In the genomic region with DNA sequence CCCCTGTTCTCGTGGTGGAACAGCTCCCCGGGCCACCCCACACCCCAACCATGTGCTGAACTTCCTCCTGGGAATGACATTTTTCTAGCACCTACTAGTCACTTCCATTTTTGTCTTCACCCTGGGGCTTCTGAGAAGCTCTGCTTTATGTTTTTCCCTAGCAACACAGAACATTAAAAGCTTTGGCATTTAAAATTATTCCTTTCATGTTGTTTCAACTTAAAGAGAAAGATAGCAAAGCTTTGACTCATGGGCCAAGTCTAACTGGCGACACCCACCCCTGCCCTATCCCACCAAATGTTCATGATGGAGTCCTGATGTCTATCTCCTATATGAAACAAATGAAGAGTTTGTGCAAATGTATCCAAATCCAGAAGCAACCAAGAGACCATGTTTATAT, we compare ENCODE assay signal across 14 cellular contexts. TPM values are rescaled to one million over a fixed set of nuclear protein-coding genes. Genes with fewer than 3 reads are reported as not detected.
DNase-seq lines count a peak whose midpoint lies in the region; ATAC-seq, FAIRE-seq and TF ChIP-seq lines count a peak whose summit lies in the region.
"Had no signal": no experiment of that assay in that cellular context is flagged by ENCODE, and none has a peak within 500 bp of the region (broad histone marks: within the 10 kb centered on the region; RNA-seq: fewer than 3 reads in every experiment).

No MANE protein-coding gene starts in this region.

- WGBS in IMR-90 (ENCODE audit: extremely low coverage in 2 of 2, insufficient read length in 1 of 2), 2 experiments = no CpG with 5 or more reads among the region's 3 CpGs
- WGBS in smooth muscle cell (ENCODE audit: low lambda C conversion rate) = 44% methylated on average over 3 of the region's 3 CpGs
- WGBS in HepG2 (ENCODE audit: low lambda C conversion rate) = 22% methylated on average over 3 of the region's 3 CpGs

- H3K14ac ChIP-seq in IMR-90 (replicated peaks; ENCODE audit: low read depth, low read length) = no peak overlapping the region

- no peak for FAIRE-seq in HepG2 (lab: Jason Lieb, UNC)
- FAIRE-seq: A204.1, GM12878 had no signal

- no peak overlapping the region for H3K56ac ChIP-seq in IMR-90 (ENCODE audit: extremely low read depth, insufficient read depth, low read length)

- DNase-seq in EH (ENCODE audit: low read depth) (peak; percentile 71), IMR-90 (peak; percentile 51), fibroblast of the aortic adventitia (ENCODE audit: low read depth) (peak; percentile 36), smooth muscle cell (lab: John Stamatoyannopoulos, UW; ENCODE audit: unreplicated experiment) (no peak), NCI-H69 (lab: John Stamatoyannopoulos, UW) (no peak), HepG2 (ENCODE audit: low spot score) (no peak)
- DNase-seq in activated CD4-positive, alpha-beta T cell treated with anti-CD3 and anti-CD28 coated beads for 4 hours = no peak
- DNase-seq: CD8-positive, alpha-beta T cell; COR-L47; DND-41; H7 had no signal

- H2AFZ ChIP-seq in IMR-90 (replicated peaks; ENCODE audit: low read length, poor library complexity) = no peak overlapping the region
- no peak overlapping the region for H2AFZ ChIP-seq in smooth muscle cell (ENCODE audit: low read depth)
- H2AFZ ChIP-seq in HepG2 (ENCODE audit: low read length) = no peak overlapping the region
- H2AFZ ChIP-seq: GM23338 had no signal

- in situ Hi-C loops in IMR-90 (cut with MboI; ENCODE audit: low sequenced_read_pairs) = loop anchor here (25.0 kb wide), 2 partner anchors 432 to 882 kb away; no protein-coding TSS in a partner anchor
- in situ Hi-C loops in HepG2 (cut with HindIII; ENCODE audit: extremely low pct_ligation_motif_present, low pct_unique_long_range_greater_than_20kb) = no loop called here

- H3K9me3 ChIP-seq in IMR-90 (ENCODE audit: control insufficient read depth, insufficient read depth, low read length) (peaks cover 10% of the 10 kb centered on the region), smooth muscle cell (replicated peaks; ENCODE audit: low read depth) (no peaks in the 10 kb centered on the region), HepG2 (ENCODE audit: low read length) (peaks cover 32% of the 10 kb centered on the region)

- H3K18ac ChIP-seq in IMR-90 (ENCODE audit: low read depth, low read length) = no peak overlapping the region; the same call in 1 of the 2 replicates

- H3K9ac ChIP-seq in IMR-90 (ENCODE audit: low read depth, low read length) = no peak overlapping the region
- no peak overlapping the region for H3K9ac ChIP-seq in smooth muscle cell (ENCODE audit: low read depth)
- H3K9ac ChIP-seq in HepG2 (ENCODE audit: insufficient read depth, low read depth, low read length) = no peak overlapping the region

- POLR2A ChIA-PET in IMR-90 (lab: Charles Lee; ENCODE audit: unreplicated experiment) (no interaction called here), HepG2 (lab: Yijun Ruan, JAX) (no interaction called here)

- no peak overlapping the region for H2BK15ac ChIP-seq in IMR-90 (ENCODE audit: low read depth, low read length)

- H3K4ac ChIP-seq in IMR-90 (ENCODE audit: low read depth, low read length) = no peak overlapping the region

- intact Hi-C loops in IMR-90 (cut with micrococcal nuclease) = no loop called here
- intact Hi-C loops in HepG2 (cut with micrococcal nuclease; ENCODE audit: unreplicated experiment) = no loop called here

- H2BK120ac ChIP-seq in IMR-90 (ENCODE audit: low read depth, low read length) = no peak overlapping the region

- H3F3A ChIP-seq in smooth muscle cell (ENCODE audit: low read depth) = no peaks in the 10 kb centered on the region

- peaks cover 4% of the 10 kb centered on the region; the same call in 1 of the 2 replicates for H3K36me3 ChIP-seq in IMR-90 (ENCODE audit: control insufficient read depth, insufficient read depth, low read length)
- no peaks in the 10 kb centered on the region for H3K36me3 ChIP-seq in smooth muscle cell (ENCODE audit: low read depth)
- H3K36me3 ChIP-seq in HepG2 (replicated peaks in 1 of 2; ENCODE audit: control insufficient read depth in 1 of 2, insufficient read depth in 2 of 2, low read length in 2 of 2) = no peaks in the 10 kb centered on the region

- H3K4me3 ChIP-seq in IMR-90 (ENCODE audit: insufficient read depth, low read depth, low read length) (no peak overlapping the region), fibroblast of the aortic adventitia (ENCODE audit: low read depth, low read length) (no peak overlapping the region), smooth muscle cell (no peak overlapping the region), HepG2 (replicated peaks in 1 of 3; ENCODE audit: insufficient read depth in 1 of 3, low read depth in 2 of 3, low read length in 3 of 3) (no peak overlapping the region)
- H3K4me3 ChIP-seq: GM12878, GM23338 had no signal

- H3K79me1 ChIP-seq in IMR-90 (ENCODE audit: low read depth in 1 of 2, low read length in 2 of 2) = no peaks in the 10 kb centered on the region

- no peak overlapping the region for H4K5ac ChIP-seq in IMR-90 (ENCODE audit: low read depth, low read length)

- peak overlapping the region; percentile 31; the same call in 1 of the 2 replicates for H4K91ac ChIP-seq in IMR-90 (ENCODE audit: insufficient read depth, low read depth, low read length)

- CTCF ChIA-PET in IMR-90 (lab: Yijun Ruan, JAX) (interaction anchor here (0.6 kb wide), 1 partner anchor 360 kb away, joined by 3 read pairs; no protein-coding TSS in a partner anchor), HepG2 (lab: Yijun Ruan, JAX; ENCODE audit: low intra/inter-chr PET ratio, low total read pairs) (no interaction called here)

- TF ChIP-seq EP300 in HepG2 (IDR thresholded peaks at IDR 0.05; ENCODE audit: low read depth in 2 of 2, low read length in 2 of 2) (no peak), HepG2 (CRISPR knock-in tag; IDR thresholded peaks at IDR 0.05; ENCODE audit: borderline replicate concordance) (no peak)

- no peak overlapping the region for H3K23ac ChIP-seq in IMR-90 (ENCODE audit: low read depth, low read length)

- peak overlapping the region; percentile 11; the same call in 1 of the 2 replicates for H2AK5ac ChIP-seq in IMR-90 (ENCODE audit: low read depth, low read length)

- dilution Hi-C loops in IMR-90 (cut with HindIII; ENCODE audit: low sequenced_read_pairs, unreplicated experiment) = no loop called here

- H2BK20ac ChIP-seq in IMR-90 (ENCODE audit: low read depth, low read length) = no peak overlapping the region

- H3K4me2 ChIP-seq in IMR-90 (ENCODE audit: low read depth, low read length) (no peak overlapping the region), smooth muscle cell (no peak overlapping the region), HepG2 (ENCODE audit: low read depth, low read length) (no peak overlapping the region)
- H3K4me2 ChIP-seq: GM23338 had no signal

- TF ChIP-seq RAD21 in IMR-90 (IDR thresholded peaks at IDR 0.05; ENCODE audit: low read length) (no peak), HepG2 (CRISPR knock-in tag; IDR thresholded peaks at IDR 0.05) (no peak)

- BruUV-seq in IMR-90 (replicated peaks; lab: Mats Ljungman, UMichigan) = no TSS peak
- BruUV-seq in HepG2 (replicated peaks; lab: Mats Ljungman, UMichigan) = no TSS peak

- TF ChIP-seq POLR2A in IMR-90 (IDR thresholded peaks at IDR 0.05; ENCODE audit: low read depth, low read length) (no peak), HepG2 (IDR thresholded peaks at IDR 0.05; ENCODE audit: insufficient read depth in 1 of 2, low read depth in 2 of 2, low read length in 2 of 2) (no peak)

- H3K79me2 ChIP-seq in smooth muscle cell (ENCODE audit: low read depth) (no peaks in the 10 kb centered on the region), HepG2 (ENCODE audit: insufficient read depth, low read length) (no peaks in the 10 kb centered on the region)

- H4K8ac ChIP-seq in IMR-90 (ENCODE audit: low read depth in 2 of 2, low read length in 2 of 2) = no peak overlapping the region

- H3K27me3 ChIP-seq in IMR-90 (ENCODE audit: control insufficient read depth, insufficient read depth, low read length) (no peaks in the 10 kb centered on the region), smooth muscle cell (ENCODE audit: low read depth) (no peaks in the 10 kb centered on the region), HepG2 (ENCODE audit: control insufficient read depth in 1 of 2, insufficient read depth in 2 of 2, low read length in 2 of 2) (no peaks in the 10 kb centered on the region)

- TF ChIP-seq CTCF in IMR-90 (conservative IDR thresholded peaks at IDR 0.05; ENCODE audit: low read depth, low read length) (no peak), fibroblast of the aortic adventitia (IDR thresholded peaks at IDR 0.05; ENCODE audit: insufficient read depth, low read length) (no peak), smooth muscle cell (IDR thresholded peaks at IDR 0.05; ENCODE audit: borderline replicate concordance, insufficient read depth, poor library complexity, severe bottlenecking) (no peak), HepG2 (CRISPR knock-in tag; IDR thresholded peaks at IDR 0.05) (no peak)

- H4K20me1 ChIP-seq in IMR-90 (ENCODE audit: insufficient read depth, low read length) (no peaks in the 10 kb centered on the region), smooth muscle cell (ENCODE audit: low read depth) (no peaks in the 10 kb centered on the region), HepG2 (ENCODE audit: insufficient read depth, low read length) (no peaks in the 10 kb centered on the region)

- H2AK9ac ChIP-seq in IMR-90 (replicated peaks; ENCODE audit: low read depth, low read length, poor library complexity) = no peak overlapping the region

- no peak overlapping the region for H2BK5ac ChIP-seq in IMR-90 (ENCODE audit: low read depth, low read length, poor library complexity, severe bottlenecking)

- H3K4me1 ChIP-seq in IMR-90 (ENCODE audit: control insufficient read depth, insufficient read depth, low read length) (peaks cover 5% of the 10 kb centered on the region), smooth muscle cell (ENCODE audit: low read depth) (no peaks in the 10 kb centered on the region), HepG2 (ENCODE audit: insufficient read depth, low read length) (no peaks in the 10 kb centered on the region)

- H3K27ac ChIP-seq in IMR-90 (ENCODE audit: insufficient read depth, low read length) (no peak overlapping the region), smooth muscle cell (ENCODE audit: low read depth) (peak overlapping the region; percentile 43), HepG2 (ENCODE audit: extremely low read length, insufficient read depth, low read length) (no peak overlapping the region)

- ATAC-seq in IMR-90 (ENCODE audit: low read depth) (peak; percentile 36), HepG2 (no peak)
- ATAC-seq: CD8-positive, alpha-beta T cell; GM12878; GM23338 had no signal

- H3K9me1 ChIP-seq in IMR-90 (ENCODE audit: insufficient read depth, low read length) = peaks cover 9% of the 10 kb centered on the region; the same call in 1 of the 2 replicates

RNA-seq across cellular contexts. Expression of gene BOD1, which starts 22.4 kb away (rescaled TPM):
- total RNA-seq in IMR-90 (2012; rRNA removed) (71.7 and 74.7 TPM in 2 replicates), fibroblast of the aortic adventitia (ENCODE audit: low replicate concordance) (63.7 and 68.9 TPM in 2 replicates), smooth muscle cell (53.3 and 58.3 TPM in 2 replicates), HepG2 (2016; rRNA removed; fragmentation: Illumina TruSeq; extraction: Trizol) (103 and 107 TPM in 2 replicates)
- polyA plus RNA-seq in IMR-90 (2012; rRNA removed) (48.5 and 57.9 TPM in 2 replicates), smooth muscle cell (51.3 and 56.5 TPM in 2 replicates), HepG2 (2011; rRNA removed) (68.6 and 81.5 TPM in 2 replicates)
- polyA plus RNA-seq in IMR-90 (2012; cell fraction: cytosol; rRNA removed) = 24.1 and 26.3 TPM in 2 replicates
- polyA plus RNA-seq in IMR-90 (2012; cell fraction: nucleus; rRNA removed; ENCODE audit: low replicate concordance) = 36.9 and 116 TPM in 2 replicates
- 294 and 338 TPM in 2 replicates for total RNA-seq in HepG2 (2016; cell fraction: cytosol; rRNA removed; fragmentation: Illumina TruSeq; extraction: Trizol; ENCODE audit: low read depth)
- total RNA-seq in HepG2 (2016; cell fraction: insoluble cytoplasmic fraction; rRNA removed; fragmentation: Illumina TruSeq; extraction: Trizol) = 97.4 and 104 TPM in 2 replicates
- 322 and 357 TPM in 2 replicates for total RNA-seq in HepG2 (2016; cell fraction: membrane; rRNA removed; fragmentation: Illumina TruSeq; extraction: Trizol)
- 52.9 and 56.3 TPM in 2 replicates for total RNA-seq in HepG2 (2016; cell fraction: nucleus; rRNA removed; fragmentation: Illumina TruSeq; extraction: Trizol)
- polyA plus RNA-seq in HepG2 (2011; cell fraction: cytosol; rRNA removed) = 64.4 and 81.3 TPM in 2 replicates
- 46.1 and 59.4 TPM in 2 replicates for polyA plus RNA-seq in HepG2 (2011; cell fraction: nucleus; rRNA removed)
- polyA plus RNA-seq in HepG2 (2012) = 97.1 and 100 TPM in 2 replicates
- polyA plus RNA-seq in HepG2 (2016; cell fraction: cytosol; fragmentation: Illumina TruSeq; extraction: Trizol; ENCODE audit: low read depth) = 345 and 348 TPM in 2 replicates
- 95.3 and 104 TPM in 2 replicates for polyA plus RNA-seq in HepG2 (2016; cell fraction: insoluble cytoplasmic fraction; fragmentation: Illumina TruSeq; extraction: Trizol; ENCODE audit: low read depth)
- polyA plus RNA-seq in HepG2 (2016; cell fraction: membrane; fragmentation: Illumina TruSeq; extraction: Trizol; ENCODE audit: low read depth) = 290 and 313 TPM in 2 replicates
- polyA plus RNA-seq in HepG2 (2016; cell fraction: nucleus; fragmentation: Illumina TruSeq; extraction: Trizol; ENCODE audit: insufficient read depth, low read depth) = 82.4 and 85.5 TPM in 2 replicates
- polyA minus RNA-seq in HepG2 (2011; rRNA and poly(A)+ RNA removed; ENCODE audit: low replicate concordance) = 36.5 and 45.8 TPM in 2 replicates
- polyA minus RNA-seq in HepG2 (2011; cell fraction: cytosol; rRNA and poly(A)+ RNA removed) = 34.5 and 35.2 TPM in 2 replicates
- 47.1 and 52.1 TPM in 2 replicates for polyA minus RNA-seq in HepG2 (2011; cell fraction: nucleus; rRNA and poly(A)+ RNA removed)

Comparison
In these comparisons a context has a peak if more than half of its experiments do, and no peak if none do; other contexts are left out.
1. DNase-seq: peak in EH (single experiment), IMR-90 (single experiment) and fibroblast of the aortic adventitia (single experiment); none in smooth muscle cell (single experiment), NCI-H69 (single experiment), activated CD4-positive, alpha-beta T cell treated with anti-CD3 and anti-CD28 coated beads for 4 hours (0 of 2) and HepG2 (single experiment).